ENCODE assay signal across 11 cellular contexts in genomic region chr4:87077834-87078585, GRCh38.
DNase-seq lines count a peak whose midpoint lies in the region; ATAC-seq, FAIRE-seq and TF ChIP-seq lines count a peak whose summit lies in the region.
"Had no signal": no experiment of that assay in that cellular context is flagged by ENCODE, and none has a peak within 500 bp of the region (broad histone marks: within the 10 kb centered on the region; RNA-seq: fewer than 3 reads in every experiment).

No MANE protein-coding gene starts in this region.

- CTCF ChIA-PET in HepG2 (lab: Yijun Ruan, JAX; ENCODE audit: low intra/inter-chr PET ratio, low total read pairs), result no interaction called here

- TF ChIP-seq RAD21 in Ishikawa (IDR thresholded peaks at IDR 0.05; ENCODE audit: low read depth), result no peak
- TF ChIP-seq RAD21 in HepG2 (CRISPR knock-in tag; IDR thresholded peaks at IDR 0.05), result no peak

- H3K4me1 ChIP-seq in HepG2 (ENCODE audit: insufficient read depth, low read length), result peaks cover 9% of the 10 kb centered on the region

- FAIRE-seq in HepG2 (lab: Jason Lieb, UNC), result no peak

- BruUV-seq in HepG2 (replicated peaks; lab: Mats Ljungman, UMichigan), result no TSS peak

- in situ Hi-C loops in HepG2 (cut with HindIII; ENCODE audit: extremely low pct_ligation_motif_present, low pct_unique_long_range_greater_than_20kb), result no loop called here

- intact Hi-C loops in HepG2 (cut with micrococcal nuclease; ENCODE audit: unreplicated experiment), result no loop called here
- intact Hi-C loops in lower leg skin (cut with DNase I; ENCODE audit: low total_unique reads), result no loop called here

- peaks cover 21% of the 10 kb centered on the region for H4K20me1 ChIP-seq in HepG2 (ENCODE audit: insufficient read depth, low read length)

- H3K27me3 ChIP-seq in HepG2 (ENCODE audit: control insufficient read depth in 1 of 2, insufficient read depth in 2 of 2, low read length in 2 of 2), result no peaks in the 10 kb centered on the region
- no peaks in the 10 kb centered on the region for H3K27me3 ChIP-seq in H7 (ENCODE audit: control insufficient read depth, insufficient read depth, low read length)

- no peak for DNase-seq in HepG2 (ENCODE audit: low spot score)
- DNase-seq in substantia nigra (lab: John Stamatoyannopoulos, UW), result peak in 21 of 49 donors; percentile 3 to 51 (median 22)
- no peak for DNase-seq in dedifferentiated amniotic fluid mesenchymal stem cell (ENCODE audit: extremely low spot score)
- no peak for DNase-seq in H7
- DNase-seq in DMS53 (lab: John Stamatoyannopoulos, UW), result no peak
- DNase-seq in lower leg skin (ENCODE audit: low spot score in 2 of 2), result no peak
- DNase-seq: activated CD4-positive, alpha-beta T cell treated with anti-CD3 and anti-CD28 coated beads, Interleukin-2, amount 50 U/mL, for 48 hours; activated naive CD4-positive, alpha-beta T cell treated with anti-CD3 and anti-CD28 coated beads, Interleukin-2, amount 50 U/mL, for 16 hours; effector CD4-positive, alpha-beta T cell had no signal

- peaks cover 14% of the 10 kb centered on the region for H3K79me2 ChIP-seq in HepG2 (ENCODE audit: insufficient read depth, low read length)

- H3K9ac ChIP-seq in HepG2 (ENCODE audit: insufficient read depth, low read depth, low read length), result no peak overlapping the region

- H3K27ac ChIP-seq in cingulate gyrus (ENCODE audit: low read depth, low read length), result peak overlapping the region; percentile 90
- H3K27ac ChIP-seq in HepG2 (ENCODE audit: extremely low read length, insufficient read depth, low read length), result no peak overlapping the region
- H3K27ac ChIP-seq in substantia nigra (ENCODE audit: low read depth, low read length, poor library complexity, severe bottlenecking), result peak overlapping the region; percentile 84

- H2AFZ ChIP-seq in HepG2 (ENCODE audit: low read length), result no peak overlapping the region

- peaks cover 0 to 1% of the 10 kb centered on the region in 2 experiments; a peak in 2 of 5 replicates for H3K36me3 ChIP-seq in HepG2 (replicated peaks in 1 of 2; ENCODE audit: control insufficient read depth in 1 of 2, insufficient read depth in 2 of 2, low read length in 2 of 2)
- H3K36me3 ChIP-seq in H7 (replicated peaks; ENCODE audit: control insufficient read depth, insufficient read depth, low read length), result no peaks in the 10 kb centered on the region

- WGBS in HepG2 (ENCODE audit: low lambda C conversion rate), result 100% methylated on average over 4 of the region's 4 CpGs
- whole genome bisulfite sequencing in lower leg skin, 2 donors, result 52 to 60% methylated on average over 4 of the region's 4 CpGs

- no peaks in the 10 kb centered on the region for H3K9me3 ChIP-seq in HepG2 (ENCODE audit: low read length)

- TF ChIP-seq POLR2A in HepG2 (IDR thresholded peaks at IDR 0.05; ENCODE audit: insufficient read depth in 1 of 2, low read depth in 2 of 2, low read length in 2 of 2) (no peak), lower leg skin (IDR thresholded peaks at IDR 0.05) (no peak)

- H3K4me3 ChIP-seq in HepG2 (replicated peaks in 1 of 3; ENCODE audit: insufficient read depth in 1 of 3, low read depth in 2 of 3, low read length in 3 of 3) (no peak overlapping the region), H7 (ENCODE audit: insufficient read depth, low read depth, low read length) (no peak overlapping the region), lower leg skin (ENCODE audit: low read depth, poor library complexity, severe bottlenecking) (no peak overlapping the region)

- no peak for ATAC-seq in HepG2

- TF ChIP-seq CTCF in HepG2 (CRISPR knock-in tag; IDR thresholded peaks at IDR 0.05) (no peak), lower leg skin (IDR thresholded peaks at IDR 0.05) (no peak)

- H3K4me2 ChIP-seq in HepG2 (ENCODE audit: low read depth, low read length), result no peak overlapping the region

- POLR2A ChIA-PET in HepG2 (lab: Yijun Ruan, JAX), result no interaction called here

- TF ChIP-seq EP300 in Ishikawa (IDR thresholded peaks at IDR 0.05; ENCODE audit: borderline replicate concordance) (no peak), HepG2 (IDR thresholded peaks at IDR 0.05; ENCODE audit: low read depth in 2 of 2, low read length in 2 of 2) (no peak), HepG2 (CRISPR knock-in tag; IDR thresholded peaks at IDR 0.05; ENCODE audit: borderline replicate concordance) (no peak)

TF ChIP-seq in Ishikawa, 13 proteins besides CTCF, POLR2A, EP300 and RAD21:
- TF ChIP-seq FOXM1 (IDR thresholded peaks at IDR 0.05; ENCODE audit: borderline replicate concordance, low read depth) (no peak), TCF12 (IDR thresholded peaks at IDR 0.05; ENCODE audit: low read depth) (no peak), CREB1 (IDR thresholded peaks at IDR 0.05; ENCODE audit: low read depth) (no peak), NFIC (IDR thresholded peaks at IDR 0.05) (peak; percentile 40; the same call in 1 of the 2 replicates)

TF ChIP-seq in HepG2, 621 proteins besides CTCF, POLR2A, EP300 and RAD21:
- TF ChIP-seq MAFK (conservative IDR thresholded peaks at IDR 0.05 in 1 of 2, IDR thresholded peaks at IDR 0.05 in 1 of 2; ENCODE audit: low read length in 2 of 2) (peak; percentile 80 to 91), MAFF (IDR thresholded peaks at IDR 0.05; ENCODE audit: low read depth, low read length) (peak; percentile 86), ZNF160 (CRISPR knock-in tag; IDR thresholded peaks at IDR 0.05) (no peak)
